In the genomic region with DNA sequence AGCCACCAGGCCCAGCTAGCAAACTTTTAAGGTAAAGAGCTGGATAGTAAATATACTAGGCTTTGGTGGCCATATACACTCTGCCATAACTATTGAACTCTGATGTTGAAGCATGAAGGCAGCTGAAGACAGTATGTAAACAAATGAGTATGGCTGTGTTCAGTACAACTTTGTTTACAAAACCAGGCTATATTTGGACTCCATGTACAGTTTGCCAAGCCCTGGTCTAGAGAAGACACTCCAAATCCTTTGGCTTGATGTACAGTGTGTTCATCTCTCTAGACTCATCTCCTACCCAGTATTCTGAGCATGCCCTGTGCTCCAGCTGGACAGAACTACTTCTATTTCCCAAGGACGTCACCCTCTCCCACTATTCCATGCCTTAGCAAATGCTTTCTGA, we compare ENCODE assay signal across 32 cellular contexts. TPM values are rescaled to one million over a fixed set of nuclear protein-coding genes. Genes with fewer than 3 reads are reported as not detected.
"Had no signal": no experiment of that assay in that cellular context is flagged by ENCODE, and none has a peak within 500 bp of the region (broad histone marks: within the 10 kb centered on the region; RNA-seq: fewer than 3 reads in every experiment).

No MANE protein-coding gene starts in this region.

- H3K79me2 ChIP-seq: hepatocyte had no signal

- H3K27ac Mint-ChIP-seq: dendritic cell treated with granulocyte-macrophage colony-stimulating factor and Interleukin-4, amounts not matched to agents 40 ng/mL and 50 ng/mL, for 4 days; endodermal cell; memory B cell; mesothelial cell of epicardium; naive thymus-derived CD4-positive, alpha-beta T cell; nephron; neural progenitor cell; stimulated activated naive CD8-positive, alpha-beta T cell treated with anti-CD3 and anti-CD28 coated beads, Interleukin-15, amount 100 ng/mL, for 72 hours had no signal

- H3K4me2 ChIP-seq: hepatocyte, neural progenitor cell had no signal

- H2AFZ ChIP-seq: hepatocyte, neural progenitor cell had no signal

- H3K4me1 Mint-ChIP-seq: endodermal cell; nephron; neural progenitor cell; stimulated activated naive CD8-positive, alpha-beta T cell treated with anti-CD3 and anti-CD28 coated beads, Interleukin-15, amount 100 ng/mL, for 72 hours had no signal

- DNase-seq: colonic mucosa; effector CD8-positive, alpha-beta T cell; endodermal cell; foreskin fibroblast; gastrocnemius medialis; heart left ventricle; kidney; naive thymus-derived CD4-positive, alpha-beta T cell; nucleus accumbens; ovary; posterior cingulate gyrus; right lobe of liver; small intestine; stimulated activated CD4-positive, alpha-beta T cell treated with anti-CD3 and anti-CD28 coated beads, Interleukin-12 subunit alpha, Interleukin-12 subunit beta, amount 100 ng/mL, for 4 hours; stimulated activated CD4-positive, alpha-beta T cell treated with anti-CD3 and anti-CD28 coated beads, Interleukin-1b, Interleukin-23, amount 100 ng/mL, for 48 hours; stimulated activated CD4-positive, alpha-beta T cell treated with anti-CD3 and anti-CD28 coated beads, Interleukin-4, amount 100 ng/mL, for 1 hour; stimulated activated CD8-positive, alpha-beta memory T cell treated with anti-CD3 and anti-CD28 coated beads, Interleukin-4, amount 100 ng/mL, for 48 hours; stimulated activated naive CD4-positive, alpha-beta T cell; stimulated activated naive CD8-positive, alpha-beta T cell treated with anti-CD3 and anti-CD28 coated beads, Interleukin-15, amount 100 ng/mL, for 72 hours; transverse colon; upper lobe of right lung; uterus had no signal

- H3K9me3 ChIP-seq: colonic mucosa, esophagus muscularis mucosa, gastrocnemius medialis, heart left ventricle, ovary, right lobe of liver, suprapubic skin, transverse colon, upper lobe of right lung, uterus had no signal

- H3K27ac ChIP-seq: colonic mucosa, esophagus muscularis mucosa, gastrocnemius medialis, heart left ventricle, hepatocyte, neural progenitor cell, ovary, right lobe of liver, suprapubic skin, transverse colon, upper lobe of right lung, uterus had no signal

- H3K4me1 ChIP-seq: colonic mucosa, esophagus muscularis mucosa, gastrocnemius medialis, heart left ventricle, neural progenitor cell, right lobe of liver, suprapubic skin, transverse colon, upper lobe of right lung, uterus had no signal

- H3K27me3 ChIP-seq: colonic mucosa, esophagus muscularis mucosa, gastrocnemius medialis, heart left ventricle, hepatocyte, neural progenitor cell, ovary, right lobe of liver, suprapubic skin, transverse colon, upper lobe of right lung, uterus had no signal

- H3K9me3 Mint-ChIP-seq: dendritic cell treated with granulocyte-macrophage colony-stimulating factor and Interleukin-4, amounts not matched to agents 40 ng/mL and 50 ng/mL, for 4 days; endodermal cell; memory B cell; mesothelial cell of epicardium; nephron; neural progenitor cell; stimulated activated naive CD8-positive, alpha-beta T cell treated with anti-CD3 and anti-CD28 coated beads, Interleukin-15, amount 100 ng/mL, for 72 hours had no signal

- H3K36me3 ChIP-seq: colonic mucosa, esophagus muscularis mucosa, gastrocnemius medialis, heart left ventricle, neural progenitor cell, ovary, right lobe of liver, suprapubic skin, transverse colon, upper lobe of right lung, uterus had no signal

- H3K4me3 ChIP-seq: colonic mucosa, esophagus muscularis mucosa, gastrocnemius medialis, heart left ventricle, hepatocyte, lung, neural progenitor cell, ovary, right lobe of liver, suprapubic skin, transverse colon, upper lobe of right lung, uterus had no signal

- H3K36me3 Mint-ChIP-seq: mesothelial cell of epicardium, neural progenitor cell had no signal

- H3K4me3 Mint-ChIP-seq: dendritic cell treated with granulocyte-macrophage colony-stimulating factor and Interleukin-4, amounts not matched to agents 40 ng/mL and 50 ng/mL, for 4 days; endodermal cell; memory B cell; mesothelial cell of epicardium; naive thymus-derived CD4-positive, alpha-beta T cell; nephron; neural progenitor cell; stimulated activated naive CD8-positive, alpha-beta T cell treated with anti-CD3 and anti-CD28 coated beads, Interleukin-15, amount 100 ng/mL, for 72 hours had no signal

- ATAC-seq: gastrocnemius medialis; heart left ventricle; left lobe of liver; naive thymus-derived CD4-positive, alpha-beta T cell; stimulated activated naive CD8-positive, alpha-beta T cell treated with anti-CD3 and anti-CD28 coated beads, Interleukin-15, amount 100 ng/mL, for 72 hours; upper lobe of right lung had no signal

- H3K27me3 Mint-ChIP-seq: dendritic cell treated with granulocyte-macrophage colony-stimulating factor and Interleukin-4, amounts not matched to agents 40 ng/mL and 50 ng/mL, for 4 days; memory B cell; stimulated activated naive CD8-positive, alpha-beta T cell treated with anti-CD3 and anti-CD28 coated beads, Interleukin-15, amount 100 ng/mL, for 72 hours had no signal

RNA-seq across cellular contexts. Expression of a gene that starts 54.3 kb away (rescaled TPM):
- total RNA-seq: naive thymus-derived CD4-positive, alpha-beta T cell had no signal
